In genomic region chr5:4038994-4039393, GRCh38 we compare ENCODE assay signal across 6 cellular contexts.
"Had no signal": no experiment of that assay in that cellular context is flagged by ENCODE, and none has a peak within 500 bp of the region (broad histone marks: within the 10 kb centered on the region; RNA-seq: fewer than 3 reads in every experiment).

No MANE protein-coding gene starts in this region.

- FAIRE-seq: HepG2, K562 had no signal

- DNase-seq: IMR-90, KBM-7, KG1 had no signal

- H3K4me3 ChIP-seq: K562 had no signal

- H3K27ac ChIP-seq: HL-60 had no signal
